7 cellular contexts compared by ENCODE assay signal in genomic region chr13:23656637-23657036, GRCh38.
DNase-seq lines count a peak whose midpoint lies in the region; ATAC-seq and TF ChIP-seq lines count a peak whose summit lies in the region.

No MANE protein-coding gene starts in this region.

- H3K56ac ChIP-seq in mesendoderm (ENCODE audit: low read length): no peak overlapping the region

- ATAC-seq in GM18511 (IDR thresholded peaks at IDR 0.05; ENCODE audit: unreplicated experiment): no peak

- H3K23ac ChIP-seq in mesendoderm (ENCODE audit: low read length): no peak overlapping the region

- in situ Hi-C loops in GM23248 (cut with MboI): no loop called here

- no peak overlapping the region for H3K4ac ChIP-seq in mesendoderm (ENCODE audit: low read depth, low read length)

- no peak overlapping the region for H2BK5ac ChIP-seq in mesendoderm (ENCODE audit: low read length)

- H3K4me1 ChIP-seq in GM23248 (ENCODE audit: insufficient read depth): peaks cover 10% of the 10 kb centered on the region
- H3K4me1 ChIP-seq in smooth muscle cell (ENCODE audit: low read depth): peaks cover 28% of the 10 kb centered on the region
- no peaks in the 10 kb centered on the region for H3K4me1 ChIP-seq in mesendoderm (ENCODE audit: control insufficient read depth, low read depth, low read length)

- no peak overlapping the region for H4K5ac ChIP-seq in mesendoderm (ENCODE audit: low read length)

- H2BK120ac ChIP-seq in mesendoderm (ENCODE audit: low read depth, low read length): no peak overlapping the region

- no peak for TF ChIP-seq CTCF in smooth muscle cell (IDR thresholded peaks at IDR 0.05; ENCODE audit: borderline replicate concordance, insufficient read depth, poor library complexity, severe bottlenecking)

- H3K9me3 ChIP-seq in GM23248 (ENCODE audit: low read depth): no peaks in the 10 kb centered on the region
- no peaks in the 10 kb centered on the region for H3K9me3 ChIP-seq in smooth muscle cell (replicated peaks; ENCODE audit: low read depth)

- H3K27ac ChIP-seq in GM23248: no peak overlapping the region
- peak overlapping the region; percentile 45 for H3K27ac ChIP-seq in smooth muscle cell (ENCODE audit: low read depth)
- no peak overlapping the region for H3K27ac ChIP-seq in mesendoderm (ENCODE audit: low read depth, low read length)

- H3K18ac ChIP-seq in mesendoderm (ENCODE audit: low read length): no peak overlapping the region

- H3K9ac ChIP-seq in GM23248 (no peak overlapping the region; the same call in 1 of the 2 replicates), smooth muscle cell (ENCODE audit: low read depth) (no peak overlapping the region), mesendoderm (ENCODE audit: low read length) (no peak overlapping the region)

- H3K4me2 ChIP-seq in GM23248 (ENCODE audit: unreplicated experiment): peak overlapping the region; percentile 41
- peak overlapping the region; percentile 12 for H3K4me2 ChIP-seq in smooth muscle cell
- H3K4me2 ChIP-seq in mesendoderm (ENCODE audit: low read length): no peak overlapping the region

- H3K36me3 ChIP-seq in GM23248 (ENCODE audit: low read depth) (no peaks in the 10 kb centered on the region), smooth muscle cell (ENCODE audit: low read depth) (no peaks in the 10 kb centered on the region), mesendoderm (ENCODE audit: control insufficient read depth, insufficient read depth, low read length) (no peaks in the 10 kb centered on the region)

- no peaks in the 10 kb centered on the region for H3K9me2 ChIP-seq in GM23248 (ENCODE audit: insufficient read depth)

- no peaks in the 10 kb centered on the region for H3K79me2 ChIP-seq in GM23248 (ENCODE audit: insufficient read depth)
- no peaks in the 10 kb centered on the region for H3K79me2 ChIP-seq in smooth muscle cell (ENCODE audit: low read depth)
- no peaks in the 10 kb centered on the region for H3K79me2 ChIP-seq in mesendoderm (ENCODE audit: control insufficient read depth, insufficient read depth, low read length)

- DNase-seq in GM23248 (peak; percentile 69), NCI-H2171 (lab: John Stamatoyannopoulos, UW) (peak; percentile 35), dermis blood vessel endothelial cell (peak; percentile 70), smooth muscle cell (lab: John Stamatoyannopoulos, UW; ENCODE audit: unreplicated experiment) (no peak), mesendoderm (no peak)
- DNase-seq in activated CD4-positive, alpha-beta T cell treated with anti-CD3 and anti-CD28 coated beads, Interleukin-2, amount 50 U/mL, for 4 hours: no peak

- H3K4me3 ChIP-seq in GM23248: 0 out of 2 replicates have a peak overlapping the region, but pooled peaks have one; percentile 1
- no peak overlapping the region for H3K4me3 ChIP-seq in smooth muscle cell
- H3K4me3 ChIP-seq in mesendoderm (ENCODE audit: low read length): no peak overlapping the region

- H4K8ac ChIP-seq in mesendoderm (ENCODE audit: low read depth, low read length): no peak overlapping the region

- 14 to 15% methylated on average over 3 of the region's 3 CpGs for WGBS in GM23248 (ENCODE audit: low coverage in 1 of 2, low lambda C conversion rate in 2 of 2, missing lambda C conversion rate in 2 of 2), 2 experiments
- WGBS in smooth muscle cell (ENCODE audit: low lambda C conversion rate): 36% methylated on average over 3 of the region's 3 CpGs
- 100% methylated on average over 1 of the region's 3 CpGs for WGBS in mesendoderm (ENCODE audit: extremely low coverage, insufficient coverage, low lambda C conversion rate)

- peak overlapping the region; percentile 34; the same call in 1 of the 2 replicates for H2AFZ ChIP-seq in GM23248
- H2AFZ ChIP-seq in smooth muscle cell (ENCODE audit: low read depth): no peak overlapping the region

- H4K20me1 ChIP-seq in GM23248 (ENCODE audit: insufficient read depth) (no peaks in the 10 kb centered on the region), smooth muscle cell (ENCODE audit: low read depth) (no peaks in the 10 kb centered on the region)

- H3K27me3 ChIP-seq in GM23248 (replicated peaks; ENCODE audit: insufficient read depth) (no peaks in the 10 kb centered on the region), smooth muscle cell (ENCODE audit: low read depth) (no peaks in the 10 kb centered on the region), mesendoderm (ENCODE audit: insufficient read depth, low read length, poor library complexity) (no peaks in the 10 kb centered on the region)

- H2BK15ac ChIP-seq in mesendoderm (replicated peaks; ENCODE audit: low read depth): no peak overlapping the region

- H3F3A ChIP-seq in GM23248 (ENCODE audit: insufficient read depth) (peaks cover 11% of the 10 kb centered on the region; the same call in 1 of the 2 replicates), smooth muscle cell (ENCODE audit: low read depth) (peaks cover 12% of the 10 kb centered on the region)

- no peak overlapping the region for H2AK5ac ChIP-seq in mesendoderm (ENCODE audit: low read length)

- H3K79me1 ChIP-seq in mesendoderm (ENCODE audit: low read length): no peaks in the 10 kb centered on the region

Comparison
In these comparisons a context has a peak if more than half of its experiments do, and no peak if none do; other contexts are left out.
1. DNase-seq: peak in GM23248 (single experiment), NCI-H2171 (single experiment) and dermis blood vessel endothelial cell (single experiment); none in smooth muscle cell (single experiment), activated CD4-positive, alpha-beta T cell treated with anti-CD3 and anti-CD28 coated beads, Interleukin-2, amount 50 U/mL, for 4 hours (0 of 2) and mesendoderm (single experiment).